ENCODE assay signal across 24 cellular contexts in genomic region chr1:18629659-18630510, GRCh38. TPM values are rescaled to one million over a fixed set of nuclear protein-coding genes. Genes with fewer than 3 reads are reported as not detected.
DNase-seq lines count a peak whose midpoint lies in the region; ATAC-seq and TF ChIP-seq lines count a peak whose summit lies in the region.
"Had no signal": no experiment of that assay in that cellular context is flagged by ENCODE, and none has a peak within 500 bp of the region (broad histone marks: within the 10 kb centered on the region; RNA-seq: fewer than 3 reads in every experiment).

No MANE protein-coding gene starts in this region.

- peaks cover 71% of the 10 kb centered on the region for H3K27me3 Mint-ChIP-seq in activated naive CD4-positive, alpha-beta T cell treated with anti-CD3 and anti-CD28 coated beads, Interleukin-2, amount 50 U/mL, for 24 hours
- H3K27me3 Mint-ChIP-seq in activated naive CD4-positive, alpha-beta T cell treated with anti-CD3 and anti-CD28 coated beads for 36 hours (ENCODE audit: low read depth): peaks cover 68% of the 10 kb centered on the region
- peaks cover 100% of the 10 kb centered on the region for H3K27me3 Mint-ChIP-seq in brain
- peaks cover 85 to 94% (median 92%) of the 10 kb centered on the region in 5 donors for H3K27me3 Mint-ChIP-seq in naive thymus-derived CD4-positive, alpha-beta T cell
- H3K27me3 Mint-ChIP-seq in type B pancreatic cell: peaks cover 99% of the 10 kb centered on the region

- TF ChIP-seq CTCF in brain (conservative IDR thresholded peaks at IDR 0.05) (no peak), type B pancreatic cell (conservative IDR thresholded peaks at IDR 0.05) (no peak), lower lobe of right lung (IDR thresholded peaks at IDR 0.05) (no peak)

- POLR2A ChIA-PET in naive thymus-derived CD4-positive, alpha-beta T cell (lab: Charles Lee): no interaction called here

- peaks cover 0 to 8% of the 10 kb centered on the region in 2 donors for H3K4me1 ChIP-seq in naive thymus-derived CD4-positive, alpha-beta T cell (ENCODE audit: control insufficient read depth in 2 of 2, insufficient read depth in 2 of 2, low read length in 2 of 2)
- peaks cover 11% of the 10 kb centered on the region for H3K4me1 ChIP-seq in lower lobe of right lung
- H3K4me1 ChIP-seq: SJSA1 had no signal

- intact Hi-C loops in activated naive CD4-positive, alpha-beta T cell treated with anti-CD3 and anti-CD28 coated beads for 36 hours (cut with micrococcal nuclease): no loop called here
- intact Hi-C loops in naive thymus-derived CD4-positive, alpha-beta T cell (cut with micrococcal nuclease): loop anchor here (2.0 kb wide), 1 partner anchor 15 kb away; no protein-coding TSS in a partner anchor
- intact Hi-C loops in lower lobe of right lung (cut with DNase I): no loop called here

- no peak overlapping the region for H3K4me3 ChIP-seq in naive thymus-derived CD4-positive, alpha-beta T cell (ENCODE audit: low read length)
- no peak overlapping the region for H3K4me3 ChIP-seq in lower lobe of right lung
- H3K4me3 ChIP-seq: prostate gland, SJSA1 had no signal

- H3K9me3 Mint-ChIP-seq in activated naive CD4-positive, alpha-beta T cell treated with anti-CD3 and anti-CD28 coated beads, Interleukin-2, amount 50 U/mL, for 24 hours: no peaks in the 10 kb centered on the region
- no peaks in the 10 kb centered on the region for H3K9me3 Mint-ChIP-seq in activated naive CD4-positive, alpha-beta T cell treated with anti-CD3 and anti-CD28 coated beads for 36 hours
- H3K9me3 Mint-ChIP-seq in brain (peaks cover 0 to 4% (median 0%) of the 10 kb centered on the region in 5 experiments), type B pancreatic cell (no peaks in the 10 kb centered on the region)
- peaks cover 0 to 4% (median 0%) of the 10 kb centered on the region in 11 donors for H3K9me3 Mint-ChIP-seq in naive thymus-derived CD4-positive, alpha-beta T cell
- H3K9me3 Mint-ChIP-seq: mesothelial cell of epicardium had no signal

- no peak overlapping the region for H3K27ac ChIP-seq in naive thymus-derived CD4-positive, alpha-beta T cell (ENCODE audit: low read depth, low read length)
- H3K27ac ChIP-seq in lower lobe of right lung: no peak overlapping the region
- H3K27ac ChIP-seq: BLaER1 treated with 17β-estradiol and CSF1 and Interleukin-3, amounts not matched to agents 10 nM and 100 nM; prostate gland; SJSA1; WERI-Rb-1 had no signal

- H3K4me1 Mint-ChIP-seq in activated naive CD4-positive, alpha-beta T cell treated with anti-CD3 and anti-CD28 coated beads, Interleukin-2, amount 50 U/mL, for 24 hours: peaks cover 21% of the 10 kb centered on the region
- H3K4me1 Mint-ChIP-seq in activated naive CD4-positive, alpha-beta T cell treated with anti-CD3 and anti-CD28 coated beads for 36 hours (ENCODE audit: low read depth): peaks cover 25% of the 10 kb centered on the region
- H3K4me1 Mint-ChIP-seq in brain: peaks cover 56% of the 10 kb centered on the region
- H3K4me1 Mint-ChIP-seq in naive thymus-derived CD4-positive, alpha-beta T cell: peaks cover 3 to 38% (median 24%) of the 10 kb centered on the region in 7 donors
- H3K4me1 Mint-ChIP-seq in type B pancreatic cell (ENCODE audit: unreplicated experiment): peaks cover 7% of the 10 kb centered on the region

- DNase-seq in activated naive CD4-positive, alpha-beta T cell treated with anti-CD3 and anti-CD28 coated beads for 36 hours: no peak
- DNase-seq in naive thymus-derived CD4-positive, alpha-beta T cell: no peak
- DNase-seq in type B pancreatic cell (ENCODE audit: extremely low spot score, unreplicated experiment): no peak
- DNase-seq in lower lobe of right lung: no peak
- DNase-seq in medulla oblongata (ENCODE audit: extremely low spot score): no peak
- DNase-seq: activated CD4-positive, alpha-beta T cell treated with anti-CD3 and anti-CD28 coated beads, Interleukin-2, amount 50 U/mL, for 48 hours; activated naive CD4-positive, alpha-beta T cell; Calu3; erythroblast; KG1; left colon; NCI-H1436; NCI-H510A treated with DMSO at 0.1 percent for 48 hours; substantia nigra; WERI-Rb-1 had no signal

- no peak for ATAC-seq in naive thymus-derived CD4-positive, alpha-beta T cell
- ATAC-seq in lower lobe of right lung (no peak), HG03520 (IDR thresholded peaks at IDR 0.05; ENCODE audit: unreplicated experiment) (no peak)
- ATAC-seq: left colon had no signal

- no peaks in the 10 kb centered on the region for H3K36me3 ChIP-seq in naive thymus-derived CD4-positive, alpha-beta T cell (ENCODE audit: control insufficient read depth in 2 of 3, insufficient read depth in 3 of 3, low read length in 3 of 3)
- H3K36me3 ChIP-seq in lower lobe of right lung: no peaks in the 10 kb centered on the region
- H3K36me3 ChIP-seq: BLaER1 treated with 17β-estradiol and CSF1 and Interleukin-3, amounts not matched to agents 10 nM and 100 nM; prostate gland; SJSA1; WERI-Rb-1 had no signal

- peaks cover 0 to 49% of the 10 kb centered on the region in 2 donors for H3K27me3 ChIP-seq in naive thymus-derived CD4-positive, alpha-beta T cell (ENCODE audit: control insufficient read depth in 2 of 2, insufficient read depth in 2 of 2, low read length in 2 of 2)
- H3K27me3 ChIP-seq in lower lobe of right lung (ENCODE audit: low read depth): peaks cover 100% of the 10 kb centered on the region

- H3K27ac Mint-ChIP-seq in activated naive CD4-positive, alpha-beta T cell treated with anti-CD3 and anti-CD28 coated beads, Interleukin-2, amount 50 U/mL, for 24 hours: peak overlapping the region; percentile 59
- H3K27ac Mint-ChIP-seq in activated naive CD4-positive, alpha-beta T cell treated with anti-CD3 and anti-CD28 coated beads for 36 hours: no peak overlapping the region
- H3K27ac Mint-ChIP-seq in brain (peak overlapping the region in 1 of 5 experiments; percentile 86), type B pancreatic cell (no peak overlapping the region)
- peak overlapping the region in 1 of 9 donors; percentile 79 for H3K27ac Mint-ChIP-seq in naive thymus-derived CD4-positive, alpha-beta T cell
- H3K27ac Mint-ChIP-seq: mesothelial cell of epicardium had no signal

- H3K9me3 ChIP-seq in naive thymus-derived CD4-positive, alpha-beta T cell (ENCODE audit: control insufficient read depth in 2 of 3, low read length in 3 of 3): no peaks in the 10 kb centered on the region
- H3K9me3 ChIP-seq in lower lobe of right lung: no peaks in the 10 kb centered on the region
- H3K9me3 ChIP-seq: prostate gland had no signal

- CTCF ChIA-PET in activated naive CD4-positive, alpha-beta T cell treated with anti-CD3 and anti-CD28 coated beads for 36 hours (lab: Charles Lee): no interaction called here
- CTCF ChIA-PET in naive thymus-derived CD4-positive, alpha-beta T cell (lab: Charles Lee): no interaction called here

- no peak overlapping the region for H3K4me3 Mint-ChIP-seq in activated naive CD4-positive, alpha-beta T cell treated with anti-CD3 and anti-CD28 coated beads, Interleukin-2, amount 50 U/mL, for 24 hours
- no peak overlapping the region for H3K4me3 Mint-ChIP-seq in activated naive CD4-positive, alpha-beta T cell treated with anti-CD3 and anti-CD28 coated beads for 36 hours
- H3K4me3 Mint-ChIP-seq in brain (peak overlapping the region in 3 of 5 experiments; percentile 87 to 90 (median 88)), type B pancreatic cell (peak overlapping the region; percentile 68)
- peak overlapping the region in 8 of 10 donors; percentile 25 to 73 (median 56) for H3K4me3 Mint-ChIP-seq in naive thymus-derived CD4-positive, alpha-beta T cell

- H3K36me3 Mint-ChIP-seq in activated naive CD4-positive, alpha-beta T cell treated with anti-CD3 and anti-CD28 coated beads, Interleukin-2, amount 50 U/mL, for 24 hours: no peaks in the 10 kb centered on the region
- H3K36me3 Mint-ChIP-seq in activated naive CD4-positive, alpha-beta T cell treated with anti-CD3 and anti-CD28 coated beads for 36 hours (ENCODE audit: low read depth): no peaks in the 10 kb centered on the region
- H3K36me3 Mint-ChIP-seq in brain (peaks cover 13% of the 10 kb centered on the region), type B pancreatic cell (no peaks in the 10 kb centered on the region)
- H3K36me3 Mint-ChIP-seq in naive thymus-derived CD4-positive, alpha-beta T cell: peaks cover 0 to 10% (median 4%) of the 10 kb centered on the region in 5 donors
- H3K36me3 Mint-ChIP-seq: mesothelial cell of epicardium had no signal

RNA-seq across cellular contexts. Expression of gene PAX7, which starts 0.8 kb away (rescaled TPM):
- total RNA-seq in activated naive CD4-positive, alpha-beta T cell treated with anti-CD3 and anti-CD28 coated beads for 36 hours: not detected
- 0.34 TPM for polyA plus RNA-seq in brain (ENCODE audit: insufficient read depth, low read depth, low replicate concordance)
- not detected for total RNA-seq in naive thymus-derived CD4-positive, alpha-beta T cell
- polyA plus RNA-seq in naive thymus-derived CD4-positive, alpha-beta T cell: not detected
- total RNA-seq in type B pancreatic cell (ENCODE audit: low replicate concordance) (0.12 and 2.9 TPM in 2 replicates), lower lobe of right lung (not detected)
- total RNA-seq: Calu3, left colon, mesothelial cell of epicardium, SJSA1, ureter had no signal
- polyA plus RNA-seq: neural cell had no signal

Comparison
In these comparisons a context has a peak if more than half of its experiments do, and no peak if none do; other contexts are left out.
1. H3K4me3 Mint-ChIP-seq: peak in brain (3 of 5), naive thymus-derived CD4-positive, alpha-beta T cell (8 of 10) and type B pancreatic cell (single experiment); none in activated naive CD4-positive, alpha-beta T cell treated with anti-CD3 and anti-CD28 coated beads, Interleukin-2, amount 50 U/mL, for 24 hours (single experiment) and activated naive CD4-positive, alpha-beta T cell treated with anti-CD3 and anti-CD28 coated beads for 36 hours (single experiment).
2. intact Hi-C loops: an anchor here in naive thymus-derived CD4-positive, alpha-beta T cell (2.0 kb wide); none called in activated naive CD4-positive, alpha-beta T cell treated with anti-CD3 and anti-CD28 coated beads for 36 hours and lower lobe of right lung.